Comparison of ENCODE assay signal across 19 cellular contexts in genomic region chr12:1305063-1305434, GRCh38.
DNase-seq lines count a peak whose midpoint lies in the region; ATAC-seq and TF ChIP-seq lines count a peak whose summit lies in the region.
"Had no signal": no experiment of that assay in that cellular context is flagged by ENCODE, and none has a peak within 500 bp of the region (broad histone marks: within the 10 kb centered on the region; RNA-seq: fewer than 3 reads in every experiment).

No MANE protein-coding gene starts in this region.

- TF ChIP-seq POLR2A in erythroblast (IDR thresholded peaks at IDR 0.05; ENCODE audit: low read length) = no peak

- no peak overlapping the region for H4K91ac ChIP-seq in neuronal stem cell (ENCODE audit: low read depth, low read length, poor library complexity)

- peak overlapping the region; percentile 62 for H3K27ac ChIP-seq in HL-60 (replicated peaks)
- no peak overlapping the region for H3K27ac ChIP-seq in neuronal stem cell (replicated peaks; ENCODE audit: low read length)
- H3K27ac ChIP-seq: Peyer's patch had no signal

- DNase-seq in HL-60 (ENCODE audit: low read depth in 1 of 2, low spot score in 1 of 2) (no peak), erythroblast (lab: John Stamatoyannopoulos, UW) (peak; percentile 38 to 39), kidney glomerular epithelial cell (lab: John Stamatoyannopoulos, UW) (peak; percentile 43), renal cortical epithelial cell (ENCODE audit: low read depth) (peak; percentile 78), posterior cingulate gyrus (no peak), GM19240 (ENCODE audit: insufficient read length, low spot score) (no peak), neuronal stem cell (ENCODE audit: low spot score) (no peak)
- DNase-seq: activated CD4-positive, alpha-beta T cell treated with anti-CD3 and anti-CD28 coated beads, Interleukin-2, amount 10 ng/mL, durations not matched to agents 7 days and 5 days; activated naive CD8-positive, alpha-beta T cell treated with anti-CD3 and anti-CD28 coated beads, Interleukin-2, amount 10 ng/mL, durations not matched to agents 7 days and 5 days; CD4-positive, CD25-positive, alpha-beta regulatory T cell; H7; heart right ventricle; IMR-90; NK-92 treated with Interleukin-12 subunit alpha and Interleukin-12 subunit beta, amount 100 ng/mL, for 24 hours; Peyer's patch; sigmoid colon; stimulated activated CD8-positive, alpha-beta memory T cell treated with anti-CD3 and anti-CD28 coated beads, Interleukin-4, amount 100 ng/mL, for 48 hours; T-helper 17 cell had no signal

- WGBS in neuronal stem cell (ENCODE audit: extremely low coverage in 2 of 2, insufficient read length in 2 of 2, insufficient replicate concordance in 1 of 2), 2 donors = no CpG with 5 or more reads among the region's 3 CpGs

- no peak overlapping the region for H3K9ac ChIP-seq in neuronal stem cell (ENCODE audit: low read depth, low read length, poor library complexity)

- H3K27me3 ChIP-seq in HL-60 (ENCODE audit: insufficient read depth, poor library complexity, severe bottlenecking) (no peaks in the 10 kb centered on the region), neuronal stem cell (ENCODE audit: control insufficient read depth in 3 of 3, insufficient read depth in 3 of 3, low read depth in 1 of 3, low read length in 3 of 3) (no peaks in the 10 kb centered on the region)
- H3K27me3 ChIP-seq: heart right ventricle, Peyer's patch, sigmoid colon had no signal

- no peaks in the 10 kb centered on the region for H3K36me3 ChIP-seq in neuronal stem cell (replicated peaks in 1 of 2; ENCODE audit: control insufficient read depth in 2 of 2, insufficient read depth in 2 of 2, low read length in 2 of 2)
- H3K36me3 ChIP-seq: Peyer's patch, sigmoid colon had no signal

- no peak overlapping the region for H2AK5ac ChIP-seq in neuronal stem cell (ENCODE audit: low read depth, low read length)

- H3K14ac ChIP-seq in neuronal stem cell (ENCODE audit: low read length) = no peak overlapping the region

- H2BK12ac ChIP-seq in neuronal stem cell (ENCODE audit: low read length) = no peak overlapping the region

- no peak overlapping the region for H4K8ac ChIP-seq in neuronal stem cell (ENCODE audit: low read depth, low read length)

- no peak overlapping the region for H3K18ac ChIP-seq in neuronal stem cell (ENCODE audit: low read length)

- H3K23ac ChIP-seq in neuronal stem cell (ENCODE audit: low read depth, low read length, poor library complexity) = no peak overlapping the region

- intact Hi-C loops in posterior cingulate gyrus (cut with DNase I) = no loop called here

- no peak overlapping the region for H2BK120ac ChIP-seq in neuronal stem cell (ENCODE audit: low read depth, low read length)

- TF ChIP-seq CTCF in HL-60 (IDR thresholded peaks at IDR 0.05; ENCODE audit: insufficient read depth, low read length) = no peak

- no peaks in the 10 kb centered on the region for H3K4me1 ChIP-seq in neuronal stem cell (ENCODE audit: control insufficient read depth in 2 of 2, insufficient read depth in 1 of 2, low read depth in 1 of 2, low read length in 2 of 2)
- H3K4me1 ChIP-seq: Peyer's patch had no signal

- no peak for ATAC-seq in HG02759 (IDR thresholded peaks at IDR 0.05; ENCODE audit: unreplicated experiment)
- ATAC-seq: T-helper 17 cell had no signal

- no peaks in the 10 kb centered on the region for H3K9me3 ChIP-seq in neuronal stem cell (replicated peaks in 1 of 2; ENCODE audit: control insufficient read depth in 2 of 2, insufficient read depth in 1 of 2, low read depth in 1 of 2, low read length in 2 of 2)
- H3K9me3 ChIP-seq: Peyer's patch, sigmoid colon had no signal

- no peak overlapping the region for H2BK15ac ChIP-seq in neuronal stem cell (ENCODE audit: low read length)

- H3K4me2 ChIP-seq in neuronal stem cell (ENCODE audit: insufficient read depth, low read length, poor library complexity, severe bottlenecking) = no peak overlapping the region

- H2BK5ac ChIP-seq in neuronal stem cell (ENCODE audit: low read length) = no peak overlapping the region

- no peak overlapping the region for H3K4me3 ChIP-seq in HL-60 (replicated peaks; ENCODE audit: insufficient read depth, low read length)
- no peak overlapping the region for H3K4me3 ChIP-seq in neuronal stem cell (ENCODE audit: low read length in 2 of 2)
- H3K4me3 ChIP-seq: heart right ventricle, Peyer's patch, sigmoid colon had no signal

- H2AFZ ChIP-seq in neuronal stem cell (ENCODE audit: low read length) = no peak overlapping the region

- H3K4ac ChIP-seq in neuronal stem cell (ENCODE audit: low read length) = no peak overlapping the region

- H3K79me1 ChIP-seq in neuronal stem cell (ENCODE audit: low read depth, low read length) = no peaks in the 10 kb centered on the region

Comparison
In these comparisons a context has a peak if more than half of its experiments do, and no peak if none do; other contexts are left out.
1. DNase-seq: peak in erythroblast (2 of 2), kidney glomerular epithelial cell (single experiment) and renal cortical epithelial cell (single experiment); none in HL-60 (0 of 2), posterior cingulate gyrus (0 of 10), GM19240 (single experiment) and neuronal stem cell (single experiment).